ENCODE assay signal across 10 cellular contexts in genomic region chr15:88769161-88769971, GRCh38. TPM values are rescaled to one million over a fixed set of nuclear protein-coding genes. Genes with fewer than 3 reads are reported as not detected.
DNase-seq lines count a peak whose midpoint lies in the region; ATAC-seq lines count a peak whose summit lies in the region.
"Had no signal": no experiment of that assay in that cellular context is flagged by ENCODE, and none has a peak within 500 bp of the region (broad histone marks: within the 10 kb centered on the region; RNA-seq: fewer than 3 reads in every experiment).

No MANE protein-coding gene starts in this region.

- H3K9me3 Mint-ChIP-seq in T-helper 2 cell treated with Interferon-gamma antibody and Interleukin-4, amounts not matched to agents 5 μg/mL and 100 μg/mL, for 36 hours: no peaks in the 10 kb centered on the region

- no peaks in the 10 kb centered on the region for H3K36me3 ChIP-seq in iPS-15b (ENCODE audit: control insufficient read depth, insufficient read depth, low read length)
- H3K36me3 ChIP-seq: ovary had no signal

- peaks cover 18% of the 10 kb centered on the region for H3K27me3 Mint-ChIP-seq in T-helper 2 cell treated with Interferon-gamma antibody and Interleukin-4, amounts not matched to agents 5 μg/mL and 100 μg/mL, for 36 hours (ENCODE audit: low read depth)

- peak overlapping the region; percentile 53 for H3K4me3 ChIP-seq in iPS-15b (ENCODE audit: low read depth, low read length)
- H3K4me3 ChIP-seq: ovary had no signal

- DNase-seq in DMS 273 (lab: John Stamatoyannopoulos, UW; ENCODE audit: unreplicated experiment): peak; percentile 28
- DNase-seq in DMS 273 treated with DMSO at 0.1 percent for 48 hours (lab: John Stamatoyannopoulos, UW): no peak
- peak in 32 of 58 donors; percentile 2 to 44 (median 18) for DNase-seq in anterior cingulate cortex (lab: John Stamatoyannopoulos, UW)
- peak; percentile 65 for DNase-seq in sciatic nerve (ENCODE audit: low spot score)
- no peak for DNase-seq in stimulated activated CD4-positive, alpha-beta T cell treated with anti-CD3 and anti-CD28 coated beads, Interleukin-2, amount 100 ng/mL, for 24 hours
- no peak for DNase-seq in T-helper 2 cell treated with Interferon-gamma antibody and Interleukin-4, amounts not matched to agents 5 μg/mL and 100 μg/mL, for 36 hours (ENCODE audit: low spot score)
- DNase-seq in stimulated activated naive CD4-positive, alpha-beta T cell (lab: John Stamatoyannopoulos, UW): no peak
- DNase-seq: activated T-cell treated with anti-CD3 and anti-CD28 coated beads, Interleukin-2, amount 50 U/mL, for 1 hour; ovary had no signal

- H3K4me1 ChIP-seq in iPS-15b (ENCODE audit: control insufficient read depth, insufficient read depth, low read length): no peaks in the 10 kb centered on the region

- no peak overlapping the region for H3K4me3 Mint-ChIP-seq in T-helper 2 cell treated with Interferon-gamma antibody and Interleukin-4, amounts not matched to agents 5 μg/mL and 100 μg/mL, for 36 hours

- intact Hi-C loops in sciatic nerve (cut with DNase I): no loop called here

- no peak overlapping the region for H3K27ac Mint-ChIP-seq in T-helper 2 cell treated with Interferon-gamma antibody and Interleukin-4, amounts not matched to agents 5 μg/mL and 100 μg/mL, for 36 hours

- H3K9me3 ChIP-seq in iPS-15b (ENCODE audit: control insufficient read depth, insufficient read depth, low read length): no peaks in the 10 kb centered on the region
- H3K9me3 ChIP-seq: ovary had no signal

- no peaks in the 10 kb centered on the region for H3K4me1 Mint-ChIP-seq in T-helper 2 cell treated with Interferon-gamma antibody and Interleukin-4, amounts not matched to agents 5 μg/mL and 100 μg/mL, for 36 hours (ENCODE audit: low read depth)

- peak; percentile 97 for ATAC-seq in sciatic nerve

- H3K36me3 Mint-ChIP-seq in T-helper 2 cell treated with Interferon-gamma antibody and Interleukin-4, amounts not matched to agents 5 μg/mL and 100 μg/mL, for 36 hours (ENCODE audit: low read depth): no peaks in the 10 kb centered on the region

- H3K27me3 ChIP-seq in iPS-15b (ENCODE audit: control insufficient read depth, insufficient read depth, low read length): peaks cover 44% of the 10 kb centered on the region
- H3K27me3 ChIP-seq: ovary had no signal

- H3K9ac ChIP-seq in iPS-15b (ENCODE audit: low read depth, low read length): peak overlapping the region; percentile 68

RNA-seq across cellular contexts. Expression of gene ACAN, which starts 33.9 kb away (rescaled TPM):
- total RNA-seq in sciatic nerve: 2.7 TPM

Comparison
In these comparisons a context has a peak if more than half of its experiments do, and no peak if none do; other contexts are left out.
1. DNase-seq: peak in DMS 273 (single experiment), anterior cingulate cortex (32 of 58) and sciatic nerve (single experiment); none in DMS 273 treated with DMSO at 0.1 percent for 48 hours (single experiment), stimulated activated CD4-positive, alpha-beta T cell treated with anti-CD3 and anti-CD28 coated beads, Interleukin-2, amount 100 ng/mL, for 24 hours (0 of 2), T-helper 2 cell treated with Interferon-gamma antibody and Interleukin-4, amounts not matched to agents 5 μg/mL and 100 μg/mL, for 36 hours (single experiment) and stimulated activated naive CD4-positive, alpha-beta T cell (0 of 6).